In the genomic region with DNA sequence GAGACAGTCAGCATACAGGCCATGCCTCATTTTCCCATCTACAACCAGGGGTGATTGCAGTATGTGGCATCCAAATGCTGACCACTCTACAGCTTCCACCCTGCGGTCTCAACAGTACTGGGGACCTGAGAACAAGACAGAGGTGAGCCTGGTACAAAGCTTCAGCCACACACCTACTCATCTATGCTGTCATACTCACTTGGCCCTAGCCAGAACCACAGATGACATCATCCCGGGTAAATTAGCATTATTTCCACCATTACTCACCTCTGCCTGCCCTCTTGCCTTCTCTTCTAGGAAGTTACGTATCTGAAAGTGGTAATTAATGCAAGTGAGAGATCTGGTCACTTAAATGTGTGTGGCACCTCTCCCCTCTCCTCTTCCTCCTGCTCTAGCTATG, we compare ENCODE assay signal across 1 cellular context.
A peak's percentile ranks its signal among the peaks of the same experiment; 100 is the strongest.
TF ChIP-seq lines count a peak whose summit lies in the region.

No MANE protein-coding gene starts in this region.

TF ChIP-seq in HCT116, 20 proteins besides CTCF, POLR2A, EP300 and RAD21 (continued from another document):
- TF ChIP-seq REST (IDR thresholded peaks at IDR 0.05; ENCODE audit: low read depth) (no peak), EZH2 (IDR thresholded peaks at IDR 0.05) (no peak), SP1 (IDR thresholded peaks at IDR 0.05; ENCODE audit: low read depth) (no peak), CBX3 (IDR thresholded peaks at IDR 0.05; ENCODE audit: low read depth) (no peak), SRF (IDR thresholded peaks at IDR 0.05; ENCODE audit: low read depth) (no peak), EZH2phosphoT487 (IDR thresholded peaks at IDR 0.05; ENCODE audit: borderline replicate concordance) (no peak), JUND (IDR thresholded peaks at IDR 0.05) (peak; percentile 32; the same call in 1 of the 2 replicates)
- TF ChIP-seq, protein P1, sequence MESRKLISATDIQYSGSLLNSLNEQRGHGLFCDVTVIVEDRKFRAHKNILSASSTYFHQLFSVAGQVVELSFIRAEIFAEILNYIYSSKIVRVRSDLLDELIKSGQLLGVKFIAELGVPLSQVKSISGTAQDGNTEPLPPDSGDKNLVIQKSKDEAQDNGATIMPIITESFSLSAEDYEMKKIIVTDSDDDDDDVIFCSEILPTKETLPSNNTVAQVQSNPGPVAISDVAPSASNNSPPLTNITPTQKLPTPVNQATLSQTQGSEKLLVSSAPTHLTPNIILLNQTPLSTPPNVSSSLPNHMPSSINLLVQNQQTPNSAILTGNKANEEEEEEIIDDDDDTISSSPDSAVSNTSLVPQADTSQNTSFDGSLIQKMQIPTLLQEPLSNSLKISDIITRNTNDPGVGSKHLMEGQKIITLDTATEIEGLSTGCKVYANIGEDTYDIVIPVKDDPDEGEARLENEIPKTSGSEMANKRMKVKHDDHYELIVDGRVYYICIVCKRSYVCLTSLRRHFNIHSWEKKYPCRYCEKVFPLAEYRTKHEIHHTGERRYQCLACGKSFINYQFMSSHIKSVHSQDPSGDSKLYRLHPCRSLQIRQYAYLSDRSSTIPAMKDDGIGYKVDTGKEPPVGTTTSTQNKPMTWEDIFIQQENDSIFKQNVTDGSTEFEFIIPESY (IDR thresholded peaks at IDR 0.05; ENCODE audit: extremely low read depth, insufficient replicate concordance, low read length): no peak
